10 cellular contexts compared by ENCODE assay signal in the genomic region with DNA sequence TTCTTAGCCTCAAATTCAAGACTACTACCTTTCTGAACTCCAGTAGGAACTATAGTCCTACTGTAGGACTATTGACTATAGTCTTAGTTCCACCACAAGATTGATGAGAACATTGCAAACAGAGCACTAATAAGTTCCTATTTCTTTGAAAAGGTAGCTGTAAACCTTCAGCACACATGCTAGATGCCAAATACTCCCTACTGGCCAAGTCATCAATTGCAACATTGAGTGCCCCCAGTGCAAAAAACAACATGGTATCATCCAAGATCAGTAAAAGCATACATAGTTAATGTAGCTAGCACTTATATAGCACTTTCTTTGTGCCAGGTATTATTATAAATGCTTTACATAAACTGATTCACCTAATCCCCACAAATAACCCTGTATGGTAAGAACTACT.
A peak's percentile ranks its signal among the peaks of the same experiment; 100 is the strongest.
DNase-seq lines count a peak whose midpoint lies in the region; ATAC-seq, FAIRE-seq and TF ChIP-seq lines count a peak whose summit lies in the region.
"Had no signal": no experiment of that assay in that cellular context is flagged by ENCODE, and none has a peak within 500 bp of the region (broad histone marks: within the 10 kb centered on the region; RNA-seq: fewer than 3 reads in every experiment).

No MANE protein-coding gene starts in this region.

- no peaks in the 10 kb centered on the region for H3K27me3 ChIP-seq in breast epithelium

- intact Hi-C loops in breast epithelium (cut with DNase I; ENCODE audit: low total_unique reads), result no loop called here

- no peaks in the 10 kb centered on the region for H3K36me3 ChIP-seq in breast epithelium

- no peak overlapping the region for H3K4me3 ChIP-seq in fibroblast of mammary gland (ENCODE audit: control insufficient read depth, low read depth, low read length)
- no peak overlapping the region for H3K4me3 ChIP-seq in breast epithelium

- TF ChIP-seq CTCF in fibroblast of mammary gland (conservative IDR thresholded peaks at IDR 0.05; ENCODE audit: control insufficient read depth, insufficient read depth, low read depth, low read length), result peak; percentile 19
- TF ChIP-seq CTCF in breast epithelium (IDR thresholded peaks at IDR 0.05), result no peak

- H3K4me1 ChIP-seq in breast epithelium, result no peaks in the 10 kb centered on the region

- H3K27ac ChIP-seq in breast epithelium, result no peak overlapping the region

- FAIRE-seq in GM18507 (lab: Jason Lieb, UNC), result peak; percentile 88

- no peak for TF ChIP-seq POLR2A in breast epithelium (IDR thresholded peaks at IDR 0.05)

- ATAC-seq in GM21381 (IDR thresholded peaks at IDR 0.05; ENCODE audit: unreplicated experiment), result peak; percentile 41
- peak; percentile 35 for ATAC-seq in HG03432 (IDR thresholded peaks at IDR 0.05; ENCODE audit: unreplicated experiment)

- H3K9me3 ChIP-seq in breast epithelium, result no peaks in the 10 kb centered on the region

- no peak for DNase-seq in GM18507 (ENCODE audit: extremely low spot score, insufficient read length, low read depth)
- peak; percentile 48 for DNase-seq in fibroblast of mammary gland (ENCODE audit: low read depth)
- no peak for DNase-seq in NCI-H146 treated with DMSO at 0.1 percent for 48 hours (lab: John Stamatoyannopoulos, UW; ENCODE audit: unreplicated experiment)
- no peak for DNase-seq in NCI-H774 (lab: John Stamatoyannopoulos, UW)
- no peak for DNase-seq in breast epithelium (ENCODE audit: low spot score in 2 of 2)
- no peak for DNase-seq in activated naive CD4-positive, alpha-beta T cell (lab: John Stamatoyannopoulos, UW)
- DNase-seq: activated CD8-positive, alpha-beta memory T cell treated with anti-CD3 and anti-CD28 coated beads, Interleukin-2, amount 50 U/mL, for 4 hours; stimulated activated CD4-positive, alpha-beta T cell treated with anti-CD3 and anti-CD28 coated beads, Interleukin-12 subunit alpha, Interleukin-12 subunit beta, amount 100 ng/mL, for 4 hours had no signal
